Comparison of ENCODE assay signal across 8 cellular contexts in genomic region chr15:90931737-90932659, GRCh38. TPM values are rescaled to one million over a fixed set of nuclear protein-coding genes. Genes with fewer than 3 reads are reported as not detected.
A peak's percentile ranks its signal among the peaks of the same experiment; 100 is the strongest.
DNase-seq lines count a peak whose midpoint lies in the region; ATAC-seq and TF ChIP-seq lines count a peak whose summit lies in the region.

TSS of gene HDDC3 (minus strand) at chr15:90932549. CDS start at chr15:90932540, 9 bp downstream.

- peaks cover 28% of the 10 kb centered on the region for H3K4me1 ChIP-seq in ACC112 (ENCODE audit: control insufficient read depth, insufficient read depth, low read length, unreplicated experiment)
- H3K4me1 ChIP-seq in breast epithelium, result peaks cover 4 to 14% of the 10 kb centered on the region in 2 donors

- peak; percentile 95 for DNase-seq in NCI-H2171 treated with DMSO at 0.1 percent for 48 hours (lab: John Stamatoyannopoulos, UW)
- peak; percentile 86 to 89 for DNase-seq in breast epithelium (ENCODE audit: low spot score in 2 of 2)
- DNase-seq in iPS-NIHi7 (ENCODE audit: extremely low spot score), result peak; percentile 94
- peak; percentile 47 for DNase-seq in smooth muscle cell of the brain vasculature (ENCODE audit: low read depth, low spot score)

- no peaks in the 10 kb centered on the region for H3K36me3 ChIP-seq in ACC112 (ENCODE audit: insufficient read depth, low read length)
- H3K36me3 ChIP-seq in breast epithelium, result no peaks in the 10 kb centered on the region

- TF ChIP-seq CTCF in VCaP (conservative IDR thresholded peaks at IDR 0.05) (peak; percentile 99), breast epithelium (IDR thresholded peaks at IDR 0.05) (peak; percentile 81 to 89 (median 85))

- peak within 1 kb of the TSS; percentile 92 for H2AFZ ChIP-seq in ACC112 (ENCODE audit: low read length, unreplicated experiment)

- H3K27ac ChIP-seq in ACC112 (ENCODE audit: low read depth, low read length) (no peak within 1 kb of the TSS), VCaP (peak within 1 kb of the TSS; percentile 94), breast epithelium (peak within 1 kb of the TSS; percentile 91 to 96)

- H3K4me3 ChIP-seq in ACC112 (ENCODE audit: low read depth, low read length) (peak within 1 kb of the TSS; percentile 91), breast epithelium (peak within 1 kb of the TSS; percentile 80 to 88 (median 81))

- H3K79me2 ChIP-seq in ACC112 (ENCODE audit: control insufficient read depth, insufficient read depth, low read length, unreplicated experiment), result peaks cover 16% of the 10 kb centered on the region

- ATAC-seq in GM18867 (IDR thresholded peaks at IDR 0.05; ENCODE audit: unreplicated experiment), result peak; percentile 47
- peak; percentile 40 for ATAC-seq in HG03097 (IDR thresholded peaks at IDR 0.05; ENCODE audit: low FRiP score, unreplicated experiment)

- no peaks in the 10 kb centered on the region for H3K27me3 ChIP-seq in ACC112 (ENCODE audit: insufficient read depth, low read length)
- no peaks in the 10 kb centered on the region for H3K27me3 ChIP-seq in breast epithelium

- TF ChIP-seq POLR2A in breast epithelium (IDR thresholded peaks at IDR 0.05), result peak; percentile 56

- no peaks in the 10 kb centered on the region for H3K9me3 ChIP-seq in breast epithelium

- intact Hi-C loops in breast epithelium (cut with DNase I; ENCODE audit: low total_unique reads), result no loop called here

RNA-seq across cellular contexts. Expression of gene HDDC3, which starts in this region (rescaled TPM):
- 10 to 100 TPM; 19.0 to 22.3 (median 19.4) TPM for total RNA-seq in breast epithelium
